ENCODE assay signal across 1 cellular context in genomic region chr19:2110822-2111221, GRCh38.
A peak's percentile ranks its signal among the peaks of the same experiment; 100 is the strongest.
TF ChIP-seq lines count a peak whose summit lies in the region.

No MANE protein-coding gene starts in this region.

TF ChIP-seq in HepG2, 621 proteins besides CTCF, POLR2A, EP300 and RAD21:
- TF ChIP-seq STAG1 (CRISPR knock-in tag; IDR thresholded peaks at IDR 0.05) (peak; percentile 39; the same call in 1 of the 2 replicates), CENPT (CRISPR knock-in tag; IDR thresholded peaks at IDR 0.05; ENCODE audit: low read depth) (no peak), FOXO4 (CRISPR knock-in tag; conservative IDR thresholded peaks at IDR 0.05) (0 out of 2 replicates have a peak, but pooled peaks have one; percentile 51), AGO2 (optimal IDR thresholded peaks at IDR 0.05; ENCODE audit: low read depth, low read length) (peak; percentile 11)
TF ChIP-seq in HepG2: peak in this region for 3.
